In the genomic region with DNA sequence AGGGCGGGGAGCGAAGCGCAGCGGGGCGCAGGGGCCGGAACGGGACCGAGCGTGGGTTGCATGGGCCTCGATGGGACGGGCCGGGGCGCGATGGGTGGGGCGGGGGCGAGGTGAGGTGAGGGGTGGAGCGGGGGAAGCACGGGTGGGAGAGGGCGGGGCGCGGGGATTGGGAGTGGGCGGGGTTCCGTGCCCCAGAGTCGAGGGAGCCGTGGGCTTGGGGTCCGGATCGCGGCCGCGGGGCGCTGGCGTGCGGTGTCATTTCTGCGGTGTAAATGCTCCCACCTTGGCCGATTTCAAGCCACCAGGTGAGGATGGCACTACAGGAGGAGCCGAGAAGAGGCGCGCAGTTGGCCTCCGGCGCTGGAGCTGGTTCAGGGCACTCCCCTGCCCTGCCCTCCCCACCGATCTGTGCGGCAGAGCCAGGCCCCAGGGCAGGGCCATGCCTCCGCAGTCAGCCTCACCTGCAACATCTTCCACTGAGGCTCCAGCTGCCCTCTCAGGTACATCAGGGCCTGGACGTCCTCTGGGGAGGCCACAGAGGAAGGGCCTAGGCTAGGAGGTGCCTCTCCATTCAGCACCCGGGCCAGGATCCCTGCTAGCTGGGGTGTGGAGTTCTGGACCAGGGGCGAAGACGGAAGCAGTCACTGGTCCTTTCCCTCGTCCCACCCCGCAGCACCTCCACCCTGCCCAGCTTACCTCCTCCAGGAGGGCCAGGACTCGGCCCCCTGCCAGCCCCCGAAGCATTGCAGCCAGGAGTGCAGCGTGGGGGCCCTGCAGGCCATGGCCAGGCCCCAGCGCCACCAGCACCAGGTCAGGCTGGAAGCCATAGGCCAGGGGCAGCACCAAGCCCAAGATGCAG, we compare ENCODE assay signal across 8 cellular contexts. TPM values are rescaled to one million over a fixed set of nuclear protein-coding genes. Genes with fewer than 3 reads are reported as not detected.
DNase-seq lines count a peak whose midpoint lies in the region; ATAC-seq and TF ChIP-seq lines count a peak whose summit lies in the region.

No MANE protein-coding gene starts in this region.

- H3K27me3 Mint-ChIP-seq in chondrocyte (ENCODE audit: low read depth), result no peaks in the 10 kb centered on the region
- H3K27me3 Mint-ChIP-seq in mesothelial cell of epicardium (ENCODE audit: low read depth), result no peaks in the 10 kb centered on the region

- peaks cover 38% of the 10 kb centered on the region for H3K4me1 ChIP-seq in DOHH2 (ENCODE audit: control insufficient read depth, low read length)

- H3K4me3 Mint-ChIP-seq in chondrocyte (ENCODE audit: unreplicated experiment) (peak overlapping the region; percentile 96), mesothelial cell of epicardium (peak overlapping the region; percentile 100)

- H3K27me3 ChIP-seq in DOHH2 (ENCODE audit: control insufficient read depth, low read length), result no peaks in the 10 kb centered on the region
- H3K27me3 ChIP-seq in MG63, result no peaks in the 10 kb centered on the region

- peaks cover 71% of the 10 kb centered on the region for H3K79me2 ChIP-seq in DOHH2 (ENCODE audit: control insufficient read depth, low read length)

- no peaks in the 10 kb centered on the region for H3K9me2 ChIP-seq in DOHH2 (replicated peaks; ENCODE audit: control insufficient read depth, low read length)

- peaks cover 4% of the 10 kb centered on the region; the same call in 1 of the 2 replicates for H3F3A ChIP-seq in DOHH2 (ENCODE audit: control insufficient read depth, insufficient read depth)

- H3K27ac Mint-ChIP-seq in chondrocyte (ENCODE audit: unreplicated experiment), result peak overlapping the region; percentile 100
- peak overlapping the region; percentile 100 for H3K27ac Mint-ChIP-seq in mesothelial cell of epicardium

- TF ChIP-seq CTCF in DOHH2 (IDR thresholded peaks at IDR 0.05; ENCODE audit: low read depth, low read length, poor library complexity, severe bottlenecking) (no peak), chondrocyte (IDR thresholded peaks at IDR 0.05) (no peak), mesothelial cell of epicardium (IDR thresholded peaks at IDR 0.05; ENCODE audit: unreplicated experiment) (no peak)

- no peak for ATAC-seq in GM18505 (IDR thresholded peaks at IDR 0.05; ENCODE audit: unreplicated experiment)

- no peaks in the 10 kb centered on the region for H3K9me3 Mint-ChIP-seq in chondrocyte (ENCODE audit: low read depth)
- no peaks in the 10 kb centered on the region for H3K9me3 Mint-ChIP-seq in mesothelial cell of epicardium

- H3K9me3 ChIP-seq in DOHH2 (ENCODE audit: control insufficient read depth, insufficient read depth, low read length) (no peaks in the 10 kb centered on the region), MG63 (no peaks in the 10 kb centered on the region)

- DNase-seq in MG63 (no peak), chondrocyte (ENCODE audit: low spot score) (no peak), mesothelial cell of epicardium (ENCODE audit: low spot score in 2 of 2, unreplicated experiment in 2 of 2) (no peak), mucosa of gallbladder (ENCODE audit: low spot score) (no peak), HCEC 1CT (no peak), DMS153 (lab: John Stamatoyannopoulos, UW) (no peak)

- peaks cover 5% of the 10 kb centered on the region; the same call in 1 of the 2 replicates for H4K20me1 ChIP-seq in DOHH2 (ENCODE audit: control insufficient read depth, insufficient read depth, low read depth, low read length)

- H3K36me3 Mint-ChIP-seq in chondrocyte (ENCODE audit: low read depth) (peaks cover 5% of the 10 kb centered on the region), mesothelial cell of epicardium (peaks cover 3% of the 10 kb centered on the region)

- H3K4me1 Mint-ChIP-seq in chondrocyte (ENCODE audit: low read depth), result peaks cover 48% of the 10 kb centered on the region
- peaks cover 39% of the 10 kb centered on the region for H3K4me1 Mint-ChIP-seq in mesothelial cell of epicardium

- H3K27ac ChIP-seq in DOHH2 (ENCODE audit: low read depth, low read length), result peak overlapping the region; percentile 67

- H3K36me3 ChIP-seq in DOHH2 (ENCODE audit: control insufficient read depth, low read length) (peaks cover 36% of the 10 kb centered on the region), MG63 (peaks cover 41% of the 10 kb centered on the region)

- H3K4me3 ChIP-seq in DOHH2 (ENCODE audit: low read length) (peak overlapping the region; percentile 90), MG63 (peak overlapping the region; percentile 85)

- TF ChIP-seq POLR2A in GM18505 (IDR thresholded peaks at IDR 0.05; ENCODE audit: borderline replicate concordance, extremely low read depth, insufficient read depth, insufficient read length), result no peak

- peak overlapping the region; percentile 87 for H3K4me2 ChIP-seq in DOHH2 (ENCODE audit: low read length)

RNA-seq across cellular contexts. Expression of a gene that starts 0.6 kb away (rescaled TPM):
- total RNA-seq in MG63 (2014; rRNA removed; shearing (Covaris generic); ENCODE audit: low replicate concordance), result 11.8 and 17.2 TPM in 2 replicates
- total RNA-seq in chondrocyte (31.2 to 46.3 TPM (median 32.2 TPM) in 3 replicates), mesothelial cell of epicardium (64.1 to 65.9 TPM (median 65.3 TPM) in 3 replicates), mucosa of gallbladder (64.4 TPM)

RNA-seq across cellular contexts. Expression of a gene that starts 5.6 kb away (rescaled TPM):
- total RNA-seq in MG63 (2014; rRNA removed; shearing (Covaris generic); ENCODE audit: low replicate concordance), result 8.5 and 21.5 TPM in 2 replicates
- total RNA-seq in chondrocyte (29.1 to 36.8 TPM (median 35.3 TPM) in 3 replicates), mesothelial cell of epicardium (77.6 to 81.3 TPM (median 79.5 TPM) in 3 replicates), mucosa of gallbladder (100 TPM)

RNA-seq across cellular contexts. Expression of a gene that starts 16.0 kb away (rescaled TPM):
- total RNA-seq in MG63 (2014; rRNA removed; shearing (Covaris generic); ENCODE audit: low replicate concordance), result 54.4 and 58.0 TPM in 2 replicates
- total RNA-seq in chondrocyte (34.6 to 46.6 TPM (median 44.7 TPM) in 3 replicates), mesothelial cell of epicardium (55.6 to 63.3 TPM (median 57.2 TPM) in 3 replicates), mucosa of gallbladder (23.2 TPM)

RNA-seq across cellular contexts. Expression of a gene that starts 24.7 kb away (rescaled TPM):
- total RNA-seq in MG63 (2014; rRNA removed; shearing (Covaris generic); ENCODE audit: low replicate concordance), result 15.0 and 27.8 TPM in 2 replicates
- total RNA-seq in chondrocyte (9.3 to 19.9 TPM (median 17.7 TPM) in 3 replicates), mesothelial cell of epicardium (5.9 to 8.4 TPM (median 8.3 TPM) in 3 replicates), mucosa of gallbladder (16.7 TPM)

RNA-seq across cellular contexts. Expression of a gene that starts 44.6 kb away (rescaled TPM):
- 6.5 and 13.8 TPM in 2 replicates for total RNA-seq in MG63 (2014; rRNA removed; shearing (Covaris generic); ENCODE audit: low replicate concordance)
- total RNA-seq in chondrocyte (14.8 to 22.8 TPM (median 17.1 TPM) in 3 replicates), mesothelial cell of epicardium (25.5 to 28.3 TPM (median 26.9 TPM) in 3 replicates), mucosa of gallbladder (37.0 TPM)
